8 cellular contexts compared by ENCODE assay signal in the genomic region with DNA sequence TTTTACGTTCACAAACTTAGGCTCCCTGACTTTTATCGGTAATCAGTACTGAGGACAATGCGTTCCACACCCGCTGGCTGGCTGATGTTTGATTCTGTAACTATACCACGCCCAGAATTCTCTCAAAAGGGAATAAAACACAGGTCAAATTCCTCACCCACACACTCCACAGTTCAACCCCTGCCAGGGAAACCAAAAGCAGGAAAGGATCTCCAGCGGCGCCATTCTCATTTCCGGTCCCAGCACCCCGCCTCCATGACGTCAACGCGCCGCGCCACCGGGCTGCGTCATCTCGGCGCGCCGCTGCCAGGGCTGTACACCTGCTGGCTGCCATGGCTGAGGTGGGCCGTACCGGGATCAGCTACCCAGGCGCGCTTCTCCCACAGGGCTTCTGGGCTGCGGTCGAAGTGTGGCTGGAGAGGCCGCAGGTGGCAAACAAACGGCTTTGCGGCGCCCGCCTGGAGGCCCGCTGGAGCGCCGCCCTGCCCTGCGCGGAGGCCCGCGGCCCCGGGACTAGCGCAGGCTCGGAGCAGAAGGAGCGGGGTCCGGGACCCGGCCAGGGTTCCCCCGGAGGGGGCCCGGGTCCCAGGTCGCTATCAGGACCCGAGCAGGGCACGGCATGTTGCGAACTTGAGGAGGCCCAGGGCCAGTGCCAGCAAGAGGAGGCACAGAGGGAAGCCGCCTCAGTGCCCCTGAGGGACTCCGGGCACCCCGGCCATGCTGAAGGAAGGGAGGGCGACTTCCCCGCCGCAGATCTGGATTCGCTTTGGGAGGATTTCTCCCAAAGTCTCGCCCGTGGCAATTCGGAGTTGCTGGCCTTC. TPM values are rescaled to one million over a fixed set of nuclear protein-coding genes. Genes with fewer than 3 reads are reported as not detected.
DNase-seq lines count a peak whose midpoint lies in the region; ATAC-seq and TF ChIP-seq lines count a peak whose summit lies in the region.

TSS of gene ACOX3 (minus strand) at position 233 of the 821 bp plus-strand sequence. CDS start 24,202 bp downstream, outside the sequence.
TSS of gene TRMT44 (plus strand) at position 287 of the 821 bp plus-strand sequence. CDS start at position 333, 46 bp downstream.

- H3K27me3 ChIP-seq in Panc1 (ENCODE audit: control insufficient read depth, insufficient read depth, low read length) (no peaks in the 10 kb centered on the region), esophagus (ENCODE audit: control insufficient read depth in 1 of 2, insufficient read depth in 2 of 2, low read length in 2 of 2) (no peaks in the 10 kb centered on the region), muscle layer of colon (ENCODE audit: control insufficient read depth in 1 of 2, insufficient read depth in 2 of 2, low read length in 2 of 2) (no peaks in the 10 kb centered on the region)

- H3K4me1 ChIP-seq in Panc1 (ENCODE audit: control insufficient read depth, insufficient read depth, low read length) (peaks cover 14% of the 10 kb centered on the region), esophagus (ENCODE audit: control insufficient read depth in 2 of 2, insufficient read depth in 2 of 2, low read length in 1 of 2) (peaks cover 0 to 10% of the 10 kb centered on the region in 2 donors), muscle layer of colon (ENCODE audit: insufficient read depth, low read length) (peaks cover 41% of the 10 kb centered on the region)

- 0% methylated on average over 58 to 60 of the region's 60 CpGs for WGBS in esophagus, 2 donors

- in situ Hi-C loops in KBM-7 (cut with MboI; ENCODE audit: low pct_unique_long_range_greater_than_20kb, low sequenced_read_pairs): no loop called here
- in situ Hi-C loops in Panc1 (cut with HindIII; ENCODE audit: low pct_unique_long_range_greater_than_20kb, low sequenced_read_pairs): no loop called here

- CTCF ChIA-PET in Panc1 (lab: Charles Lee): no interaction called here

- H3K4me3 ChIP-seq in Panc1 (ENCODE audit: low read depth in 2 of 2, low read length in 2 of 2): peak within 1 kb of the TSS; percentile 91 to 97
- H3K4me3 ChIP-seq in esophagus (ENCODE audit: low read depth in 1 of 2, low read length in 2 of 2): peak within 1 kb of the TSS; percentile 87 to 98
- H3K4me3 ChIP-seq in muscle layer of colon (ENCODE audit: low read depth in 1 of 2, low read length in 2 of 2): peak within 1 kb of the TSS; percentile 86 to 90

- no peaks in the 10 kb centered on the region for H3K9me3 ChIP-seq in Panc1 (ENCODE audit: control insufficient read depth, insufficient read depth, low read depth, low read length)
- H3K9me3 ChIP-seq in esophagus (ENCODE audit: control insufficient read depth in 2 of 2, insufficient read depth in 1 of 2, low read depth in 1 of 2, low read length in 1 of 2): no peaks in the 10 kb centered on the region
- H3K9me3 ChIP-seq in muscle layer of colon (ENCODE audit: low read length): no peaks in the 10 kb centered on the region

- POLR2A ChIA-PET in Panc1 (lab: Charles Lee): no interaction called here

- ATAC-seq in GM21619 (IDR thresholded peaks at IDR 0.05; ENCODE audit: unreplicated experiment) (peak; percentile 81), Panc1 (peak; percentile 95)

- TF ChIP-seq CTCF in Panc1 (IDR thresholded peaks at IDR 0.05): no peak

- H3K9ac ChIP-seq in muscle layer of colon (ENCODE audit: low read length): peak within 1 kb of the TSS; percentile 84

- H3K27ac ChIP-seq in Panc1 (ENCODE audit: low read length): peak within 1 kb of the TSS; percentile 94
- peak within 1 kb of the TSS; percentile 98 for H3K27ac ChIP-seq in esophagus (ENCODE audit: low read depth in 2 of 2, low read length in 1 of 2)
- peak within 1 kb of the TSS; percentile 94 for H3K27ac ChIP-seq in muscle layer of colon (ENCODE audit: low read depth, low read length)

- intact Hi-C loops in Panc1 (cut with micrococcal nuclease; ENCODE audit: unreplicated experiment): no loop called here

- peak; percentile 77 for DNase-seq in DMS53 treated with DMSO at 0.1 percent for 48 hours (lab: John Stamatoyannopoulos, UW; ENCODE audit: unreplicated experiment)
- peak; percentile 96 for DNase-seq in KBM-7
- DNase-seq in Panc1 (ENCODE audit: low read depth, low spot score): no peak
- DNase-seq in activated T-cell treated with anti-CD3 and anti-CD28 coated beads, Interleukin-2, amount 50 U/mL, for 48 hours: peak; percentile 98 to 99
- DNase-seq in stimulated activated CD8-positive, alpha-beta memory T cell treated with anti-CD3 and anti-CD28 coated beads, Interleukin-7, amount 100 ng/mL, for 1 hour (ENCODE audit: low read depth in 2 of 2): peak; percentile 94

- peaks cover 10% of the 10 kb centered on the region; the same call in 1 of the 2 replicates for H3K36me3 ChIP-seq in Panc1 (ENCODE audit: control insufficient read depth, insufficient read depth, low read length)
- no peaks in the 10 kb centered on the region for H3K36me3 ChIP-seq in esophagus (ENCODE audit: control insufficient read depth in 2 of 2, insufficient read depth in 2 of 2, low read length in 1 of 2)
- no peaks in the 10 kb centered on the region for H3K36me3 ChIP-seq in muscle layer of colon (ENCODE audit: insufficient read depth, low read length)

- BruUV-seq in Panc1 (replicated peaks; lab: Mats Ljungman, UMichigan): no TSS peak

RNA-seq across cellular contexts. Expression of gene ACOX3, which starts in this region (rescaled TPM):
- total RNA-seq in Panc1 (2021; ENCODE audit: unreplicated experiment): 15.4 TPM
- polyA plus RNA-seq in Panc1 (2012; ENCODE audit: insufficient read length): 23.5 TPM
- polyA plus RNA-seq in esophagus: 10 to 100 TPM; 31.8 to 36.1 TPM

RNA-seq across cellular contexts. Expression of gene TRMT44, which starts in this region (rescaled TPM):
- 10.8 TPM for total RNA-seq in Panc1 (2021; ENCODE audit: unreplicated experiment)
- 4.2 TPM for polyA plus RNA-seq in Panc1 (2012; ENCODE audit: insufficient read length)
- polyA plus RNA-seq in esophagus: 10 to 100 TPM; 15.6 to 17.2 TPM
